Comparison of ENCODE assay signal across 8 cellular contexts in genomic region chr21:20997633-20998455, GRCh38.
DNase-seq lines count a peak whose midpoint lies in the region.

NCAM2 (plus strand) TSS chr21:20998409.

- peak; percentile 73 for DNase-seq in NCI-H146 (lab: John Stamatoyannopoulos, UW)
- no peak for DNase-seq in NCI-H146 treated with DMSO at 0.1 percent for 48 hours (lab: John Stamatoyannopoulos, UW; ENCODE audit: unreplicated experiment)
- DNase-seq in NCI-H1105 treated with DMSO at 0.1 percent for 48 hours (lab: John Stamatoyannopoulos, UW): peak; percentile 83
- DNase-seq in activated CD4-positive, alpha-beta T cell treated with anti-CD3 and anti-CD28 coated beads for 4 hours: peak; percentile 52 to 56
- peak; percentile 51 for DNase-seq in dedifferentiated amniotic fluid mesenchymal stem cell (ENCODE audit: extremely low spot score)
- peak; percentile 93 for DNase-seq in left kidney (ENCODE audit: low read depth, low spot score)
- DNase-seq in stimulated activated CD4-positive, alpha-beta T cell treated with anti-CD3 and anti-CD28 coated beads, Interleukin-1b, Interleukin-23, amount 100 ng/mL, for 4 hours (ENCODE audit: low read depth in 2 of 2): peak; percentile 54 to 62
- DNase-seq in pons (ENCODE audit: low spot score): no peak

Comparison
In these comparisons a context has a peak if more than half of its experiments do, and no peak if none do; other contexts are left out.
1. DNase-seq: peak in NCI-H146 (single experiment), NCI-H1105 treated with DMSO at 0.1 percent for 48 hours (single experiment), activated CD4-positive, alpha-beta T cell treated with anti-CD3 and anti-CD28 coated beads for 4 hours (2 of 2), dedifferentiated amniotic fluid mesenchymal stem cell (single experiment), left kidney (single experiment) and stimulated activated CD4-positive, alpha-beta T cell treated with anti-CD3 and anti-CD28 coated beads, Interleukin-1b, Interleukin-23, amount 100 ng/mL, for 4 hours (2 of 2); none in NCI-H146 treated with DMSO at 0.1 percent for 48 hours (single experiment) and pons (single experiment).